8 cellular contexts compared by ENCODE assay signal in genomic region chrX:2689773-2690666, GRCh38. TPM values are rescaled to one million over a fixed set of nuclear protein-coding genes. Genes with fewer than 3 reads are reported as not detected.
DNase-seq lines count a peak whose midpoint lies in the region; ATAC-seq and TF ChIP-seq lines count a peak whose summit lies in the region.

No MANE protein-coding gene starts in this region.

- peak overlapping the region; percentile 89 for H3K27ac Mint-ChIP-seq in Caco-2 (ENCODE audit: unreplicated experiment)
- peak overlapping the region in 1 of 2 donors; percentile 97 for H3K27ac Mint-ChIP-seq in activated naive CD4-positive, alpha-beta T cell treated with anti-CD3 and anti-CD28 coated beads, Interleukin-2, amount 50 U/mL, for 72 hours

- peak overlapping the region; percentile 58; the same call in 1 of the 2 replicates for H3K9ac ChIP-seq in OCI-LY3 (ENCODE audit: low read length)

- H3K36me3 ChIP-seq in Caco-2 (ENCODE audit: control insufficient read depth, insufficient read depth, low read length) (no peaks in the 10 kb centered on the region), OCI-LY3 (replicated peaks; ENCODE audit: low read depth, low read length) (no peaks in the 10 kb centered on the region)

- peak overlapping the region; percentile 87 for H3K4me2 ChIP-seq in OCI-LY3 (ENCODE audit: low read length)

- no peak for TF ChIP-seq CTCF in Caco-2 (IDR thresholded peaks at IDR 0.05; ENCODE audit: insufficient read depth in 1 of 2, low read depth in 1 of 2, low read length in 1 of 2, severe bottlenecking in 1 of 2, unreplicated experiment in 1 of 2)
- TF ChIP-seq CTCF in OCI-LY3 (IDR thresholded peaks at IDR 0.05; ENCODE audit: low read depth, low read length) = no peak
- no peak for TF ChIP-seq CTCF in fibroblast of villous mesenchyme (IDR thresholded peaks at IDR 0.05; ENCODE audit: insufficient read depth, low read depth, low read length)

- peaks cover 34% of the 10 kb centered on the region for H3K79me2 ChIP-seq in OCI-LY3 (ENCODE audit: low read length)

- intact Hi-C loops in Caco-2 (cut with micrococcal nuclease; ENCODE audit: unreplicated experiment) (loop anchor here (1.0 to 2.0 kb wide), 2 partner anchors 35 to 78 kb away; no protein-coding TSS in a partner anchor), posterior vena cava (cut with DNase I) (loop anchor here in 1 of 2 donors (5.0 kb wide), 1 partner anchor 843 kb away; no protein-coding TSS in a partner anchor)

- peak overlapping the region; percentile 78; the same call in 1 of the 2 replicates for H2AFZ ChIP-seq in OCI-LY3 (ENCODE audit: low read depth, low read length)

- peak overlapping the region; percentile 94 for H3K4me3 ChIP-seq in Caco-2 (ENCODE audit: low read depth, low read length)
- peak overlapping the region; percentile 86 for H3K4me3 ChIP-seq in OCI-LY3 (ENCODE audit: low read length)
- H3K4me3 ChIP-seq in fibroblast of villous mesenchyme (ENCODE audit: low read depth, low read length) = peak overlapping the region; percentile 86

- no peaks in the 10 kb centered on the region for H3K27me3 ChIP-seq in Caco-2 (replicated peaks; ENCODE audit: control insufficient read depth, insufficient read depth, low read length)
- no peaks in the 10 kb centered on the region for H3K27me3 ChIP-seq in OCI-LY3 (ENCODE audit: low read depth, low read length)

- BruUV-seq in Caco-2 (replicated peaks; lab: Mats Ljungman, UMichigan) = TSS peak; percentile 86

- peaks cover 28% of the 10 kb centered on the region for H3K4me1 Mint-ChIP-seq in Caco-2 (ENCODE audit: low read depth, unreplicated experiment)

- ATAC-seq in activated naive CD4-positive, alpha-beta T cell treated with anti-CD3 and anti-CD28 coated beads, Interleukin-2, amount 50 U/mL, for 72 hours = no peak

- peaks cover 28% of the 10 kb centered on the region for H3K36me3 Mint-ChIP-seq in Caco-2 (ENCODE audit: insufficient read depth, unreplicated experiment)
- peaks cover 18 to 29% of the 10 kb centered on the region in 2 donors for H3K36me3 Mint-ChIP-seq in activated naive CD4-positive, alpha-beta T cell treated with anti-CD3 and anti-CD28 coated beads, Interleukin-2, amount 50 U/mL, for 72 hours

- H3K4me1 ChIP-seq in Caco-2 (peaks cover 22% of the 10 kb centered on the region), OCI-LY3 (ENCODE audit: low read length) (peaks cover 6% of the 10 kb centered on the region)

- H3K9me3 ChIP-seq in Caco-2 (no peaks in the 10 kb centered on the region), OCI-LY3 (ENCODE audit: insufficient read depth, low read length) (no peaks in the 10 kb centered on the region)

- peak; percentile 82 to 89 for DNase-seq in Caco-2
- DNase-seq in fibroblast of villous mesenchyme (ENCODE audit: low read depth) = no peak
- peak; percentile 78 for DNase-seq in posterior vena cava (ENCODE audit: low spot score)
- DNase-seq in NCI-H69 (lab: John Stamatoyannopoulos, UW) = no peak
- DNase-seq in SKM-1 treated with dmso at 0.1 percent for 144 hours (lab: John Stamatoyannopoulos, UW; ENCODE audit: unreplicated experiment) = no peak
- no peak for DNase-seq in DMS153 (lab: John Stamatoyannopoulos, UW)
- DNase-seq in activated naive CD4-positive, alpha-beta T cell treated with anti-CD3 and anti-CD28 coated beads, Interleukin-2, amount 50 U/mL, for 72 hours (ENCODE audit: low spot score in 2 of 2) = no peak

- CTCF ChIA-PET in Caco-2 (lab: Charles Lee) = no interaction called here

- POLR2A ChIA-PET in Caco-2 (lab: Charles Lee) = no interaction called here

- no peaks in the 10 kb centered on the region for H3K27me3 Mint-ChIP-seq in Caco-2 (ENCODE audit: insufficient read depth, unreplicated experiment)

- H3K9me3 Mint-ChIP-seq in Caco-2 (ENCODE audit: unreplicated experiment) = no peaks in the 10 kb centered on the region
- H3K9me3 Mint-ChIP-seq in activated naive CD4-positive, alpha-beta T cell treated with anti-CD3 and anti-CD28 coated beads, Interleukin-2, amount 50 U/mL, for 72 hours = no peaks in the 10 kb centered on the region

- H3K27ac ChIP-seq in OCI-LY3 (ENCODE audit: low read length) = no peak overlapping the region

- H4K20me1 ChIP-seq in OCI-LY3 (ENCODE audit: insufficient read depth, low read length) = 0 out of 2 replicates have a peak, but pooled peaks cover 3% of the 10 kb centered on the region

- peak overlapping the region; percentile 76 for H3K4me3 Mint-ChIP-seq in Caco-2 (ENCODE audit: unreplicated experiment)

RNA-seq across cellular contexts. Expression of gene CD99, which starts 1.1 kb away (rescaled TPM):
- total RNA-seq in Caco-2 (2022) (362 and 407 TPM in 2 replicates), fibroblast of villous mesenchyme (268 and 386 TPM in 2 replicates), posterior vena cava (100 to 1,000 TPM; 298 to 369 TPM)
- total RNA-seq in activated naive CD4-positive, alpha-beta T cell treated with anti-CD3 and anti-CD28 coated beads, Interleukin-2, amount 50 U/mL, for 72 hours = 100 to 1,000 TPM in 1 of 2 donors, 10 to 100 TPM in 1; 64.1 to 158 TPM

Comparison
In these comparisons a context has a peak if more than half of its experiments do, and no peak if none do; other contexts are left out.
1. DNase-seq: peak in Caco-2 (2 of 2) and posterior vena cava (single experiment); none in fibroblast of villous mesenchyme (single experiment), NCI-H69 (single experiment), SKM-1 treated with dmso at 0.1 percent for 144 hours (single experiment), DMS153 (single experiment) and activated naive CD4-positive, alpha-beta T cell treated with anti-CD3 and anti-CD28 coated beads, Interleukin-2, amount 50 U/mL, for 72 hours (0 of 2).
2. Peak in every context shown above with its lines, with median percentiles within 50 percentile points of each other: H3K4me3 ChIP-seq.